1 cellular context compared by ENCODE assay signal in genomic region chr2:120546865-120547390, GRCh38.
TF ChIP-seq lines count a peak whose summit lies in the region.

No MANE protein-coding gene starts in this region.

TF ChIP-seq in HepG2, 621 proteins besides CTCF, POLR2A, EP300 and RAD21 (continued from another document):
- TF ChIP-seq CSRNP2 (CRISPR knock-in tag; conservative IDR thresholded peaks at IDR 0.05; ENCODE audit: low read depth) (no peak), KDM2A (CRISPR knock-in tag; IDR thresholded peaks at IDR 0.05; ENCODE audit: borderline replicate concordance, low read depth) (0 out of 2 replicates have a peak, but pooled peaks have one; percentile 1), IRX3 (CRISPR knock-in tag; IDR thresholded peaks at IDR 0.05; ENCODE audit: borderline replicate concordance, low read depth) (no peak), NR1H2 (CRISPR knock-in tag; IDR thresholded peaks at IDR 0.05; ENCODE audit: borderline replicate concordance, low read depth) (no peak), E2F2 (CRISPR knock-in tag; IDR thresholded peaks at IDR 0.05; ENCODE audit: borderline replicate concordance) (0 out of 2 replicates have a peak, but pooled peaks have one; percentile 59), HNF4A (CRISPR knock-in tag; IDR thresholded peaks at IDR 0.05) (peak; percentile 61), NKX3-1 (CRISPR knock-in tag; IDR thresholded peaks at IDR 0.05) (no peak; the same call in 1 of the 2 replicates), ZNF205 (CRISPR knock-in tag; IDR thresholded peaks at IDR 0.05) (0 out of 2 replicates have a peak, but pooled peaks have one; percentile 25), ZNF30 (CRISPR knock-in tag; IDR thresholded peaks at IDR 0.05) (0 out of 2 replicates have a peak, but pooled peaks have one; percentile 3), RCOR2 (CRISPR knock-in tag; IDR thresholded peaks at IDR 0.05) (0 out of 2 replicates have a peak, but pooled peaks have one; percentile 15), ZFAT (CRISPR knock-in tag; conservative IDR thresholded peaks at IDR 0.05) (no peak), POLR2G (IDR thresholded peaks at IDR 0.05; ENCODE audit: low read depth, low read length) (peak; percentile 7; the same call in 1 of the 2 replicates)
